Comparison of ENCODE assay signal across 8 cellular contexts in the genomic region with DNA sequence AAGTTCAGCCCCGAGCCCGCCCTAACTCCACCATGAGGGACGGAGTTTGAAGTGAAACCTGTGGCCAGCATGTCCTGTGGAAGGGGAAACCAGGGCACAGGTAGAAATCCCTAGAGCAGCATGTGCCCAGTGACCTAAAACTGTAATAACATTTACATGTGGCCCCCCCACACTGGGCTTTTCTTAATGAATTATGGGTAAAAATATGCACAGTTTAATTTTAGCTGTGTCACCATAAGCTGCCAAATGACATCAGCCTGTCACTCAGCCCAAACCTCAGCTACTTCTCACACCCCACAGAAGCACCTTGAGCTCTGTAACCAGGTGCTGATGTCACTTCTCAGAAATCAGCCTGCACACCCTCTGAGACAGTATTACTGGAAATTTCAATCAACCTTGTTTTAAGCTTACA. TPM values are rescaled to one million over a fixed set of nuclear protein-coding genes. Genes with fewer than 3 reads are reported as not detected.
DNase-seq lines count a peak whose midpoint lies in the region; ATAC-seq and TF ChIP-seq lines count a peak whose summit lies in the region.

No MANE protein-coding gene starts in this region.

- ATAC-seq in HG02938 (IDR thresholded peaks at IDR 0.05; ENCODE audit: unreplicated experiment) = peak; percentile 46

- TF ChIP-seq POLR2A in suprapubic skin (IDR thresholded peaks at IDR 0.05) = no peak

- peaks cover 45% of the 10 kb centered on the region for H3K27me3 ChIP-seq in suprapubic skin

- TF ChIP-seq EP300 in suprapubic skin (IDR thresholded peaks at IDR 0.05) = no peak

- DNase-seq in GM12865 (ENCODE audit: low read depth) (peak; percentile 77), kidney tubule cell (ENCODE audit: low spot score) (peak; percentile 5), suprapubic skin (ENCODE audit: low spot score in 2 of 2) (peak; percentile 18 to 50), midbrain (lab: John Stamatoyannopoulos, UW) (no peak), HCEC 1CT (no peak), NCI-H748 treated with DMSO at 0.1 percent for 48 hours (lab: John Stamatoyannopoulos, UW) (no peak)
- peak; percentile 78 to 80 for DNase-seq in activated CD4-positive, alpha-beta T cell treated with anti-CD3 and anti-CD28 coated beads, Interleukin-2, amount 50 U/mL, for 4 hours

- H3K4me3 ChIP-seq in GM12865 (ENCODE audit: low read depth, low read length) = no peak overlapping the region
- no peak overlapping the region for H3K4me3 ChIP-seq in suprapubic skin

- TF ChIP-seq CTCF in GM12865 (IDR thresholded peaks at IDR 0.05; ENCODE audit: insufficient read depth, low read depth, low read length, missing control alignments) = no peak
- TF ChIP-seq CTCF in suprapubic skin (IDR thresholded peaks at IDR 0.05) = no peak

- 52% methylated on average over 3 of the region's 3 CpGs for WGBS in suprapubic skin

- H3K36me3 ChIP-seq in suprapubic skin = no peaks in the 10 kb centered on the region

- no peak overlapping the region for H3K27ac ChIP-seq in suprapubic skin

- H3K9me3 ChIP-seq in suprapubic skin = no peaks in the 10 kb centered on the region

- H3K4me1 ChIP-seq in suprapubic skin = peaks cover 28% of the 10 kb centered on the region

RNA-seq across cellular contexts. Expression of a gene that starts 50.0 kb away (rescaled TPM):
- 1 to 10 TPM; 7.0 to 9.8 (median 7.9) TPM for total RNA-seq in suprapubic skin

RNA-seq across cellular contexts. Expression of a gene that starts 51.3 kb away (rescaled TPM):
- 1 to 10 TPM in 3 of 4 donors, under 1 TPM in 1; 0.97 to 7.3 (median 2.7) TPM for total RNA-seq in suprapubic skin

Comparison
In these comparisons a context has a peak if more than half of its experiments do, and no peak if none do; other contexts are left out.
1. DNase-seq: peak in GM12865 (single experiment), activated CD4-positive, alpha-beta T cell treated with anti-CD3 and anti-CD28 coated beads, Interleukin-2, amount 50 U/mL, for 4 hours (2 of 2), kidney tubule cell (single experiment) and suprapubic skin (2 of 2); none in midbrain (single experiment), HCEC 1CT (single experiment) and NCI-H748 treated with DMSO at 0.1 percent for 48 hours (single experiment).